In genomic region chr5:80139573-80139972, GRCh38 we compare ENCODE assay signal across 15 cellular contexts.
DNase-seq lines count a peak whose midpoint lies in the region; ATAC-seq and TF ChIP-seq lines count a peak whose summit lies in the region.
"Had no signal": no experiment of that assay in that cellular context is flagged by ENCODE, and none has a peak within 500 bp of the region (broad histone marks: within the 10 kb centered on the region; RNA-seq: fewer than 3 reads in every experiment).

No MANE protein-coding gene starts in this region.

- ATAC-seq in activated T-cell treated with anti-CD3 and anti-CD28 coated beads, Interleukin-2, amount 50 U/mL, for 4 hours = no peak
- no peak for ATAC-seq in activated CD8-positive, alpha-beta T cell treated with anti-CD3 and anti-CD28 coated beads, Interleukin-2, amount 10 ng/mL, durations not matched to agents 7 days and 5 days
- ATAC-seq: sciatic nerve, SK-N-SH treated with all-trans-retinoic acid at 6 μM for 48 hours had no signal

- CTCF ChIA-PET in activated CD8-positive, alpha-beta T cell treated with anti-CD3 and anti-CD28 coated beads, Interleukin-2, amount 10 ng/mL, durations not matched to agents 7 days and 5 days (lab: Charles Lee) = interaction anchor here (1.0 to 1.6 kb wide), 7 partner anchors 14 to 117 kb away, joined by 3 to 7 read pairs (median 4); partner anchors contain the start of gene SERINC5

- intact Hi-C loops in testis (cut with DNase I; ENCODE audit: low total_unique reads) = no loop called here

- no peaks in the 10 kb centered on the region for H3K27me3 Mint-ChIP-seq in activated T-cell treated with anti-CD3 and anti-CD28 coated beads, Interleukin-2, amount 50 U/mL, for 4 hours (ENCODE audit: low read depth)
- H3K27me3 Mint-ChIP-seq in activated CD8-positive, alpha-beta T cell treated with anti-CD3 and anti-CD28 coated beads, Interleukin-2, amount 10 ng/mL, durations not matched to agents 7 days and 5 days (ENCODE audit: low read depth) = no peaks in the 10 kb centered on the region
- no peaks in the 10 kb centered on the region for H3K27me3 Mint-ChIP-seq in chondrocyte (ENCODE audit: low read depth)

- H3K4me3 ChIP-seq in iPS-20b (ENCODE audit: low read length) (no peak overlapping the region), testis (no peak overlapping the region)
- H3K4me3 ChIP-seq: HAP-1 had no signal

- H3K27me3 ChIP-seq in iPS-20b (ENCODE audit: insufficient read depth, low read length) (no peaks in the 10 kb centered on the region), testis (no peaks in the 10 kb centered on the region)

- no peaks in the 10 kb centered on the region for H3K9me3 ChIP-seq in iPS-20b (ENCODE audit: insufficient read depth, low read depth, low read length)
- no peaks in the 10 kb centered on the region for H3K9me3 ChIP-seq in testis

- H3K4me1 ChIP-seq in iPS-20b (ENCODE audit: insufficient read depth, low read length) (peaks cover 60% of the 10 kb centered on the region), testis (peaks cover 43% of the 10 kb centered on the region)

- POLR2A ChIA-PET in activated CD8-positive, alpha-beta T cell treated with anti-CD3 and anti-CD28 coated beads, Interleukin-2, amount 10 ng/mL, durations not matched to agents 7 days and 5 days (lab: Charles Lee) = interaction anchor here (1.0 kb wide), 2 partner anchors 12 to 52 kb away, joined by 3 read pairs; no protein-coding TSS in a partner anchor

- TF ChIP-seq POLR2A in testis (IDR thresholded peaks at IDR 0.05) = no peak

- H3K36me3 ChIP-seq in iPS-20b (ENCODE audit: insufficient read depth, low read depth, low read length) (peaks cover 30% of the 10 kb centered on the region), testis (ENCODE audit: low read depth, missing control alignments) (no peaks in the 10 kb centered on the region)
- H3K36me3 ChIP-seq: HAP-1 had no signal

- H3K9ac ChIP-seq in iPS-20b (ENCODE audit: low read depth, low read length) = peak overlapping the region; percentile 54; the same call in 1 of the 2 replicates

- DNase-seq in activated T-cell treated with anti-CD3 and anti-CD28 coated beads, Interleukin-2, amount 50 U/mL, for 4 hours = no peak
- DNase-seq in activated T-cell treated with anti-CD3 and anti-CD28 coated beads for 4 hours (no peak), testis (no peak), amniotic stem cell (lab: John Stamatoyannopoulos, UW) (no peak), chondrocyte (ENCODE audit: low spot score) (no peak), superior temporal gyrus (ENCODE audit: extremely low spot score) (no peak)
- no peak for DNase-seq in activated CD8-positive, alpha-beta T cell treated with anti-CD3 and anti-CD28 coated beads, Interleukin-2, amount 10 ng/mL, durations not matched to agents 7 days and 5 days
- DNase-seq: ACHN, DMS79, NCI-H2029 had no signal

- H3K4me1 Mint-ChIP-seq in activated T-cell treated with anti-CD3 and anti-CD28 coated beads, Interleukin-2, amount 50 U/mL, for 4 hours (ENCODE audit: low read depth) = peaks cover 92% of the 10 kb centered on the region
- H3K4me1 Mint-ChIP-seq in activated CD8-positive, alpha-beta T cell treated with anti-CD3 and anti-CD28 coated beads, Interleukin-2, amount 10 ng/mL, durations not matched to agents 7 days and 5 days (ENCODE audit: low read depth) = peaks cover 75% of the 10 kb centered on the region
- H3K4me1 Mint-ChIP-seq in chondrocyte (ENCODE audit: low read depth) = peaks cover 41% of the 10 kb centered on the region

- peak overlapping the region; percentile 54 for H3K27ac Mint-ChIP-seq in activated CD8-positive, alpha-beta T cell treated with anti-CD3 and anti-CD28 coated beads, Interleukin-2, amount 10 ng/mL, durations not matched to agents 7 days and 5 days
- H3K27ac Mint-ChIP-seq in chondrocyte (ENCODE audit: unreplicated experiment) = no peak overlapping the region

- peaks cover 22% of the 10 kb centered on the region for H3K36me3 Mint-ChIP-seq in activated T-cell treated with anti-CD3 and anti-CD28 coated beads, Interleukin-2, amount 50 U/mL, for 4 hours (ENCODE audit: insufficient read depth)
- peaks cover 74% of the 10 kb centered on the region for H3K36me3 Mint-ChIP-seq in activated CD8-positive, alpha-beta T cell treated with anti-CD3 and anti-CD28 coated beads, Interleukin-2, amount 10 ng/mL, durations not matched to agents 7 days and 5 days (ENCODE audit: low read depth)
- peaks cover 10% of the 10 kb centered on the region for H3K36me3 Mint-ChIP-seq in chondrocyte (ENCODE audit: low read depth)

- TF ChIP-seq CTCF in testis (IDR thresholded peaks at IDR 0.05) (no peak), chondrocyte (IDR thresholded peaks at IDR 0.05) (no peak)

- peak overlapping the region; percentile 42 for H3K4me3 Mint-ChIP-seq in activated T-cell treated with anti-CD3 and anti-CD28 coated beads, Interleukin-2, amount 50 U/mL, for 4 hours
- no peak overlapping the region for H3K4me3 Mint-ChIP-seq in activated CD8-positive, alpha-beta T cell treated with anti-CD3 and anti-CD28 coated beads, Interleukin-2, amount 10 ng/mL, durations not matched to agents 7 days and 5 days
- no peak overlapping the region for H3K4me3 Mint-ChIP-seq in chondrocyte (ENCODE audit: unreplicated experiment)

- 40 to 41% methylated on average over 2 of the region's 2 CpGs for WGBS in testis, 2 donors

- peak overlapping the region; percentile 12 for H3K27ac ChIP-seq in iPS-20b (ENCODE audit: low read length)
- H3K27ac ChIP-seq in testis = peak overlapping the region; percentile 71 to 88
- H3K27ac ChIP-seq: epithelial cell of prostate had no signal

- no peaks in the 10 kb centered on the region for H3K9me3 Mint-ChIP-seq in activated T-cell treated with anti-CD3 and anti-CD28 coated beads, Interleukin-2, amount 50 U/mL, for 4 hours
- no peaks in the 10 kb centered on the region for H3K9me3 Mint-ChIP-seq in activated CD8-positive, alpha-beta T cell treated with anti-CD3 and anti-CD28 coated beads, Interleukin-2, amount 10 ng/mL, durations not matched to agents 7 days and 5 days (ENCODE audit: insufficient read depth)
- H3K9me3 Mint-ChIP-seq in chondrocyte (ENCODE audit: low read depth) = no peaks in the 10 kb centered on the region
